ENCODE assay signal across 6 cellular contexts in genomic region chr1:149781413-149781981, GRCh38. TPM values are rescaled to one million over a fixed set of nuclear protein-coding genes. Genes with fewer than 3 reads are reported as not detected.
"Had no signal": no experiment of that assay in that cellular context is flagged by ENCODE, and none has a peak within 500 bp of the region (broad histone marks: within the 10 kb centered on the region; RNA-seq: fewer than 3 reads in every experiment).

No MANE protein-coding gene starts in this region.

RNA-seq across cellular contexts. Expression of gene FCGR1A, which starts 1.0 kb away (rescaled TPM):
- total RNA-seq: activated naive CD8-positive, alpha-beta T cell treated with anti-CD3 and anti-CD28 coated beads for 36 hours; mammary epithelial cell; mesothelial cell of epicardium; pulmonary artery endothelial cell; suprapubic skin; WTC11 had no signal
- polyA plus RNA-seq: mammary epithelial cell had no signal
